ENCODE assay signal across 26 cellular contexts in genomic region chr6:41425511-41425910, GRCh38.
"Had no signal": no experiment of that assay in that cellular context is flagged by ENCODE, and none has a peak within 500 bp of the region (broad histone marks: within the 10 kb centered on the region; RNA-seq: fewer than 3 reads in every experiment).

No MANE protein-coding gene starts in this region.

- H3K4me3 ChIP-seq: adrenal gland, body of pancreas, colonic mucosa, esophagus squamous epithelium, gastroesophageal sphincter had no signal

- H3K36me3 ChIP-seq: adrenal gland, colonic mucosa, esophagus squamous epithelium, gastroesophageal sphincter had no signal

- H3K27ac ChIP-seq: colonic mucosa, epithelial cell of prostate, esophagus squamous epithelium had no signal

- DNase-seq: activated CD4-positive, alpha-beta memory T cell treated with anti-CD3 and anti-CD28 coated beads for 36 hours; activated CD4-positive, alpha-beta T cell treated with anti-CD3 and anti-CD28 coated beads for 36 hours; activated CD4-positive, alpha-beta T cell treated with anti-CD3 and anti-CD28 coated beads, Interleukin-2, amount 10 ng/mL, durations not matched to agents 24 days and 14 days; activated CD4-positive, CD25-positive, alpha-beta regulatory T cell; activated CD4-positive, CD25-positive, alpha-beta regulatory T cell treated with anti-CD3 and anti-CD28 coated beads, Interleukin-2, amount 50 U/mL, for 72 hours; activated CD8-positive, alpha-beta memory T cell treated with anti-CD3 and anti-CD28 coated beads, Interleukin-2, amount 10 ng/mL, durations not matched to agents 7 days and 5 days; activated CD8-positive, alpha-beta memory T cell treated with anti-CD3 and anti-CD28 coated beads, Interleukin-2, amount 50 U/mL, for 4 hours; activated CD8-positive, alpha-beta T cell treated with anti-CD3 and anti-CD28 coated beads, Interleukin-2, amount 10 ng/mL, durations not matched to agents 7 days and 5 days; activated effector memory CD4-positive, alpha-beta T cell treated with anti-CD3 and anti-CD28 coated beads, Interleukin-2, amount 50 U/mL, for 16 hours; activated naive CD4-positive, alpha-beta T cell treated with anti-CD3 and anti-CD28 coated beads for 36 hours; activated naive CD8-positive, alpha-beta T cell treated with anti-CD3 and anti-CD28 coated beads for 36 hours; activated naive CD8-positive, alpha-beta T cell treated with anti-CD3 and anti-CD28 coated beads, Interleukin-2, amount 50 U/mL, for 24 hours; activated T-cell treated with anti-CD3 and anti-CD28 coated beads, Interleukin-2, amount 50 U/mL, for 1 hour; activated T-cell treated with anti-CD3 and anti-CD28 coated beads, Interleukin-2, amount 50 U/mL, for 48 hours; adrenal gland; aorta; body of pancreas; colonic mucosa; effector CD8-positive, alpha-beta T cell; esophagus squamous epithelium; foreskin melanocyte; T-helper 2 cell had no signal

- ATAC-seq: activated CD4-positive, alpha-beta T cell treated with anti-CD3 and anti-CD28 coated beads for 36 hours; activated CD8-positive, alpha-beta memory T cell treated with anti-CD3 and anti-CD28 coated beads, Interleukin-2, amount 10 ng/mL, durations not matched to agents 7 days and 5 days; activated CD8-positive, alpha-beta T cell treated with anti-CD3 and anti-CD28 coated beads, Interleukin-2, amount 10 ng/mL, durations not matched to agents 7 days and 5 days; activated naive CD8-positive, alpha-beta T cell treated with anti-CD3 and anti-CD28 coated beads, Interleukin-2, amount 50 U/mL, for 24 hours; body of pancreas; gastroesophageal sphincter had no signal

- H3K9me3 ChIP-seq: adrenal gland, body of pancreas, colonic mucosa, esophagus squamous epithelium, gastroesophageal sphincter had no signal

- FAIRE-seq: endometrium, endothelial cell of umbilical vein had no signal

- H3K27me3 ChIP-seq: body of pancreas, gastroesophageal sphincter had no signal
